ENCODE assay signal across 2 cellular contexts in the genomic region with DNA sequence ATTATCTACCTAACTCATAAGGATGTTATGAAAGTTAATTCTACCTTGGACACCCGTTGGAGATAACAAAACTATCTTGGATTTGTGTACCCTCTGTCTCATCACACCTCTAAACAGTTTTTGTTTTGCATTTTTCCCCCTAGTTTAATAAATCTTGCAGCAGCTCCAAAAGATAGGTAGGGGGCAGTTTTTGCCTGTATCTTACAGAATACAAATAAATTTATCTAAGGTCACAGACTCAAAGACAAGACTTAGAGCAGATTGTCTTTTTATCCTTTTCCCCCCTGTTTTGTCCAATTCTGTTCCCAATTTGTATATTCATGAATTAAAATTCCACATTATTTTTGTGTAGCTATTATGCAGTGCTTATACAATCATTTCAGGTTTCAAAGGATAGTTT.
TF ChIP-seq lines count a peak whose summit lies in the region.

No MANE protein-coding gene starts in this region.

TF ChIP-seq in SK-N-SH, 30 proteins besides CTCF, POLR2A, EP300 and RAD21 (continued from another document):
- TF ChIP-seq, protein P1, sequence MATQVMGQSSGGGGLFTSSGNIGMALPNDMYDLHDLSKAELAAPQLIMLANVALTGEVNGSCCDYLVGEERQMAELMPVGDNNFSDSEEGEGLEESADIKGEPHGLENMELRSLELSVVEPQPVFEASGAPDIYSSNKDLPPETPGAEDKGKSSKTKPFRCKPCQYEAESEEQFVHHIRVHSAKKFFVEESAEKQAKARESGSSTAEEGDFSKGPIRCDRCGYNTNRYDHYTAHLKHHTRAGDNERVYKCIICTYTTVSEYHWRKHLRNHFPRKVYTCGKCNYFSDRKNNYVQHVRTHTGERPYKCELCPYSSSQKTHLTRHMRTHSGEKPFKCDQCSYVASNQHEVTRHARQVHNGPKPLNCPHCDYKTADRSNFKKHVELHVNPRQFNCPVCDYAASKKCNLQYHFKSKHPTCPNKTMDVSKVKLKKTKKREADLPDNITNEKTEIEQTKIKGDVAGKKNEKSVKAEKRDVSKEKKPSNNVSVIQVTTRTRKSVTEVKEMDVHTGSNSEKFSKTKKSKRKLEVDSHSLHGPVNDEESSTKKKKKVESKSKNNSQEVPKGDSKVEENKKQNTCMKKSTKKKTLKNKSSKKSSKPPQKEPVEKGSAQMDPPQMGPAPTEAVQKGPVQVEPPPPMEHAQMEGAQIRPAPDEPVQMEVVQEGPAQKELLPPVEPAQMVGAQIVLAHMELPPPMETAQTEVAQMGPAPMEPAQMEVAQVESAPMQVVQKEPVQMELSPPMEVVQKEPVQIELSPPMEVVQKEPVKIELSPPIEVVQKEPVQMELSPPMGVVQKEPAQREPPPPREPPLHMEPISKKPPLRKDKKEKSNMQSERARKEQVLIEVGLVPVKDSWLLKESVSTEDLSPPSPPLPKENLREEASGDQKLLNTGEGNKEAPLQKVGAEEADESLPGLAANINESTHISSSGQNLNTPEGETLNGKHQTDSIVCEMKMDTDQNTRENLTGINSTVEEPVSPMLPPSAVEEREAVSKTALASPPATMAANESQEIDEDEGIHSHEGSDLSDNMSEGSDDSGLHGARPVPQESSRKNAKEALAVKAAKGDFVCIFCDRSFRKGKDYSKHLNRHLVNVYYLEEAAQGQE (IDR thresholded peaks at IDR 0.05; ENCODE audit: low read depth, low read length): no peak
- TF ChIP-seq TCF12 (IDR thresholded peaks at IDR 0.05) (no peak), NFIC (IDR thresholded peaks at IDR 0.05; ENCODE audit: borderline replicate concordance) (no peak), CHD2 (IDR thresholded peaks at IDR 0.05; ENCODE audit: low read length, partially characterized antibody) (no peak), ELF1 (IDR thresholded peaks at IDR 0.05) (no peak), FOXJ3 (CRISPR knock-in tag; IDR thresholded peaks at IDR 0.05) (no peak)
- TF ChIP-seq, protein P2, sequence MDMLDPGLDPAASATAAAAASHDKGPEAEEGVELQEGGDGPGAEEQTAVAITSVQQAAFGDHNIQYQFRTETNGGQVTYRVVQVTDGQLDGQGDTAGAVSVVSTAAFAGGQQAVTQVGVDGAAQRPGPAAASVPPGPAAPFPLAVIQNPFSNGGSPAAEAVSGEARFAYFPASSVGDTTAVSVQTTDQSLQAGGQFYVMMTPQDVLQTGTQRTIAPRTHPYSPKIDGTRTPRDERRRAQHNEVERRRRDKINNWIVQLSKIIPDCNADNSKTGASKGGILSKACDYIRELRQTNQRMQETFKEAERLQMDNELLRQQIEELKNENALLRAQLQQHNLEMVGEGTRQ (IDR thresholded peaks at IDR 0.05; ENCODE audit: borderline replicate concordance, low read depth, low read length): no peak
- TF ChIP-seq, protein P3, sequence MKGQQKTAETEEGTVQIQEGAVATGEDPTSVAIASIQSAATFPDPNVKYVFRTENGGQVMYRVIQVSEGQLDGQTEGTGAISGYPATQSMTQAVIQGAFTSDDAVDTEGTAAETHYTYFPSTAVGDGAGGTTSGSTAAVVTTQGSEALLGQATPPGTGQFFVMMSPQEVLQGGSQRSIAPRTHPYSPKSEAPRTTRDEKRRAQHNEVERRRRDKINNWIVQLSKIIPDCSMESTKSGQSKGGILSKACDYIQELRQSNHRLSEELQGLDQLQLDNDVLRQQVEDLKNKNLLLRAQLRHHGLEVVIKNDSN (IDR thresholded peaks at IDR 0.05; ENCODE audit: borderline replicate concordance, low read depth): no peak
- TF ChIP-seq, protein P4, sequence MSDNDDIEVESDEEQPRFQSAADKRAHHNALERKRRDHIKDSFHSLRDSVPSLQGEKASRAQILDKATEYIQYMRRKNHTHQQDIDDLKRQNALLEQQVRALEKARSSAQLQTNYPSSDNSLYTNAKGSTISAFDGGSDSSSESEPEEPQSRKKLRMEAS (IDR thresholded peaks at IDR 0.05; ENCODE audit: low read depth): no peak

TF ChIP-seq in SK-N-SH treated with all-trans-retinoic acid at 6 μM for 48 hours, 23 proteins besides CTCF, POLR2A, EP300 and RAD21 (continued from another document):
- TF ChIP-seq, protein P5, sequence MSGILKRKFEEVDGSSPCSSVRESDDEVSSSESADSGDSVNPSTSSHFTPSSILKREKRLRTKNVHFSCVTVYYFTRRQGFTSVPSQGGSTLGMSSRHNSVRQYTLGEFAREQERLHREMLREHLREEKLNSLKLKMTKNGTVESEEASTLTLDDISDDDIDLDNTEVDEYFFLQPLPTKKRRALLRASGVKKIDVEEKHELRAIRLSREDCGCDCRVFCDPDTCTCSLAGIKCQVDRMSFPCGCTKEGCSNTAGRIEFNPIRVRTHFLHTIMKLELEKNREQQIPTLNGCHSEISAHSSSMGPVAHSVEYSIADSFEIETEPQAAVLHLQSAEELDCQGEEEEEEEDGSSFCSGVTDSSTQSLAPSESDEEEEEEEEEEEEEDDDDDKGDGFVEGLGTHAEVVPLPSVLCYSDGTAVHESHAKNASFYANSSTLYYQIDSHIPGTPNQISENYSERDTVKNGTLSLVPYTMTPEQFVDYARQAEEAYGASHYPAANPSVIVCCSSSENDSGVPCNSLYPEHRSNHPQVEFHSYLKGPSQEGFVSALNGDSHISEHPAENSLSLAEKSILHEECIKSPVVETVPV (CRISPR knock-in tag; IDR thresholded peaks at IDR 0.05): no peak
- TF ChIP-seq, protein P6, sequence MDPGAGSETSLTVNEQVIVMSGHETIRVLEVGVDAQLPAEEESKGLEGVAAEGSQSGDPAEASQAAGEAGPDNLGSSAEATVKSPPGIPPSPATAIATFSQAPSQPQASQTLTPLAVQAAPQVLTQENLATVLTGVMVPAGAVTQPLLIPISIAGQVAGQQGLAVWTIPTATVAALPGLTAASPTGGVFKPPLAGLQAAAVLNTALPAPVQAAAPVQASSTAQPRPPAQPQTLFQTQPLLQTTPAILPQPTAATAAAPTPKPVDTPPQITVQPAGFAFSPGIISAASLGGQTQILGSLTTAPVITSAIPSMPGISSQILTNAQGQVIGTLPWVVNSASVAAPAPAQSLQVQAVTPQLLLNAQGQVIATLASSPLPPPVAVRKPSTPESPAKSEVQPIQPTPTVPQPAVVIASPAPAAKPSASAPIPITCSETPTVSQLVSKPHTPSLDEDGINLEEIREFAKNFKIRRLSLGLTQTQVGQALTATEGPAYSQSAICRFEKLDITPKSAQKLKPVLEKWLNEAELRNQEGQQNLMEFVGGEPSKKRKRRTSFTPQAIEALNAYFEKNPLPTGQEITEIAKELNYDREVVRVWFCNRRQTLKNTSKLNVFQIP (CRISPR knock-in tag; IDR thresholded peaks at IDR 0.05; ENCODE audit: borderline replicate concordance, low read depth): no peak
